2 cellular contexts compared by ENCODE assay signal in genomic region chr2:148704247-148704646, GRCh38.
TF ChIP-seq lines count a peak whose summit lies in the region.

No MANE protein-coding gene starts in this region.

TF ChIP-seq in IMR-90, 13 proteins besides CTCF, POLR2A, EP300 and RAD21:
- TF ChIP-seq CEBPB (IDR thresholded peaks at IDR 0.05; ENCODE audit: low read depth, low read length) = peak; percentile 45
- TF ChIP-seq, protein P1, sequence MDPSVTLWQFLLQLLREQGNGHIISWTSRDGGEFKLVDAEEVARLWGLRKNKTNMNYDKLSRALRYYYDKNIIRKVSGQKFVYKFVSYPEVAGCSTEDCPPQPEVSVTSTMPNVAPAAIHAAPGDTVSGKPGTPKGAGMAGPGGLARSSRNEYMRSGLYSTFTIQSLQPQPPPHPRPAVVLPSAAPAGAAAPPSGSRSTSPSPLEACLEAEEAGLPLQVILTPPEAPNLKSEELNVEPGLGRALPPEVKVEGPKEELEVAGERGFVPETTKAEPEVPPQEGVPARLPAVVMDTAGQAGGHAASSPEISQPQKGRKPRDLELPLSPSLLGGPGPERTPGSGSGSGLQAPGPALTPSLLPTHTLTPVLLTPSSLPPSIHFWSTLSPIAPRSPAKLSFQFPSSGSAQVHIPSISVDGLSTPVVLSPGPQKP (IDR thresholded peaks at IDR 0.05; ENCODE audit: borderline replicate concordance, low read depth, low read length) = no peak

TF ChIP-seq in K562, 482 proteins besides CTCF, POLR2A, EP300 and RAD21:
- TF ChIP-seq CEBPB (tag; IDR thresholded peaks at IDR 0.05) (peak; percentile 55), CEBPG (CRISPR knock-in tag; IDR thresholded peaks at IDR 0.05) (no peak), CEBPG (tag; conservative IDR thresholded peaks at IDR 0.05 in 1 of 2, IDR thresholded peaks at IDR 0.05 in 1 of 2) (peak; percentile 27 to 88; a peak in 2 of 4 replicates), PYGO2 (tag; IDR thresholded peaks at IDR 0.05) (no peak)
